In the genomic region with DNA sequence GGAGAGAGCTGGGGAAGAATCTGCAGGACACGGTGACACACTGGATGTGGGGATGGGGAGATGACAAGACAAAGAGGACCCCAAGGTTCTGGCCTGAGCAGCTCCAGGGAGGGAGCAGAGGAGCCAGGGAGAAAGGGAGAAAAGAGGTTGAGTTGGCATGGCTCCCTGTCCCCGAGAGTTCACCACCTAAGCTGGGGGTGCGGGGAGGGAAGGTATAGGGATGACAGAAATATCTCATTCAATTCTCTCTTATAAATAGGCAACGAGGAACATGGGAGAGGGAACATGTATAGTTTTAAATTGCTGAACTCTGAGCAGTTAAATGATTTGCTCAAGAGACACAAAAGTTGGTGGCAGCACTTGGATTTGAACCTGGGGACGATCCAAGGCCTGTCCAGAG, we compare ENCODE assay signal across 22 cellular contexts.
"Had no signal": no experiment of that assay in that cellular context is flagged by ENCODE, and none has a peak within 500 bp of the region (broad histone marks: within the 10 kb centered on the region; RNA-seq: fewer than 3 reads in every experiment).

No MANE protein-coding gene starts in this region.

- H3K27ac Mint-ChIP-seq: activated CD8-positive, alpha-beta T cell treated with anti-CD3 and anti-CD28 coated beads for 36 hours; activated naive CD8-positive, alpha-beta T cell treated with anti-CD3 and anti-CD28 coated beads, Interleukin-2, amount 10 ng/mL, durations not matched to agents 7 days and 5 days; activated T-cell treated with anti-CD3 and anti-CD28 coated beads, Interleukin-2, amount 50 U/mL, for 72 hours; T-helper 1 cell treated with Interleukin-12 subunit alpha and Interleukin-12 subunit beta and Interleukin-4 antibody, amounts not matched to agents 30 μg/mL and 1 μg/mL, for 36 hours had no signal

- H3K27ac ChIP-seq: adrenal gland, breast epithelium, KMS-11, Peyer's patch, RWPE1, SJCRH30 had no signal

- ATAC-seq: activated CD4-positive, CD25-positive, alpha-beta regulatory T cell treated with anti-CD3 and anti-CD28 coated beads, Interleukin-2, amount 50 U/mL, for 24 hours; activated CD8-positive, alpha-beta T cell treated with anti-CD3 and anti-CD28 coated beads for 36 hours; activated T-cell treated with anti-CD3 and anti-CD28 coated beads, Interleukin-2, amount 50 U/mL, for 72 hours had no signal

- H3K4me3 Mint-ChIP-seq: activated CD8-positive, alpha-beta T cell treated with anti-CD3 and anti-CD28 coated beads for 36 hours; activated naive CD8-positive, alpha-beta T cell treated with anti-CD3 and anti-CD28 coated beads, Interleukin-2, amount 10 ng/mL, durations not matched to agents 7 days and 5 days; activated T-cell treated with anti-CD3 and anti-CD28 coated beads, Interleukin-2, amount 50 U/mL, for 72 hours; T-helper 1 cell treated with Interleukin-12 subunit alpha and Interleukin-12 subunit beta and Interleukin-4 antibody, amounts not matched to agents 30 μg/mL and 1 μg/mL, for 36 hours had no signal

- H3K4me2 ChIP-seq: KMS-11 had no signal

- DNase-seq: activated CD4-positive, alpha-beta T cell treated with anti-CD3 and anti-CD28 coated beads for 4 hours; activated CD8-positive, alpha-beta memory T cell treated with anti-CD3 and anti-CD28 coated beads, Interleukin-2, amount 50 U/mL, for 4 hours; activated CD8-positive, alpha-beta T cell treated with anti-CD3 and anti-CD28 coated beads for 36 hours; activated naive CD4-positive, alpha-beta T cell treated with anti-CD3 and anti-CD28 coated beads, Interleukin-2, amount 50 U/mL, for 16 hours; activated naive CD8-positive, alpha-beta T cell treated with anti-CD3 and anti-CD28 coated beads, Interleukin-2, amount 10 ng/mL, durations not matched to agents 7 days and 5 days; activated T-cell treated with anti-CD3 and anti-CD28 coated beads, Interleukin-2, amount 50 U/mL, for 72 hours; adrenal gland; MG63; MV-4-11; NCI-H1092 treated with DMSO at 0.1 percent for 48 hours; NCI-H1694 treated with DMSO at 0.1 percent for 48 hours; NCI-H2029 treated with DMSO at 0.1 percent for 48 hours; NCI-H510A; NCI-H526 treated with DMSO at 0.1 percent for 48 hours; Peyer's patch; Right ventricle myocardium superior; SJCRH30 had no signal

- H3K36me3 Mint-ChIP-seq: activated naive CD8-positive, alpha-beta T cell treated with anti-CD3 and anti-CD28 coated beads, Interleukin-2, amount 10 ng/mL, durations not matched to agents 7 days and 5 days had no signal

- H3K9ac ChIP-seq: KMS-11 had no signal

- H3K9me3 Mint-ChIP-seq: activated CD8-positive, alpha-beta T cell treated with anti-CD3 and anti-CD28 coated beads for 36 hours; activated naive CD8-positive, alpha-beta T cell treated with anti-CD3 and anti-CD28 coated beads, Interleukin-2, amount 10 ng/mL, durations not matched to agents 7 days and 5 days; T-helper 1 cell treated with Interleukin-12 subunit alpha and Interleukin-12 subunit beta and Interleukin-4 antibody, amounts not matched to agents 30 μg/mL and 1 μg/mL, for 36 hours had no signal

- H3K4me3 ChIP-seq: adrenal gland, breast epithelium, MG63, Peyer's patch, SJCRH30 had no signal

- H3K9me3 ChIP-seq: adrenal gland, MG63, Peyer's patch, SJCRH30 had no signal

- H3K4me1 ChIP-seq: adrenal gland, breast epithelium, Peyer's patch, SJCRH30 had no signal

- H3K36me3 ChIP-seq: adrenal gland, breast epithelium, MG63, Peyer's patch, SJCRH30 had no signal

- H3K27me3 ChIP-seq: MG63, Peyer's patch, SJCRH30 had no signal

- H3K27me3 Mint-ChIP-seq: activated naive CD8-positive, alpha-beta T cell treated with anti-CD3 and anti-CD28 coated beads, Interleukin-2, amount 10 ng/mL, durations not matched to agents 7 days and 5 days had no signal
